15 cellular contexts compared by ENCODE assay signal in genomic region chr3:66385066-66385465, GRCh38.
DNase-seq lines count a peak whose midpoint lies in the region; ATAC-seq and TF ChIP-seq lines count a peak whose summit lies in the region.
"Had no signal": no experiment of that assay in that cellular context is flagged by ENCODE, and none has a peak within 500 bp of the region (broad histone marks: within the 10 kb centered on the region; RNA-seq: fewer than 3 reads in every experiment).

No MANE protein-coding gene starts in this region.

- no peak for DNase-seq in CD4-positive, CD25-positive, alpha-beta regulatory T cell
- no peak for DNase-seq in memory B cell (ENCODE audit: low spot score in 2 of 2)
- DNase-seq in NCI-H1092 treated with DMSO at 0.1 percent for 48 hours (lab: John Stamatoyannopoulos, UW) = no peak
- no peak for DNase-seq in SKM-1 treated with dmso at 0.1 percent for 144 hours (lab: John Stamatoyannopoulos, UW; ENCODE audit: unreplicated experiment)
- DNase-seq: ACHN; C1 segment of cervical spinal cord; CD8-positive, alpha-beta memory T cell; DMS53; GF-D8; GM23248 had no signal

- no peaks in the 10 kb centered on the region for H3K27me3 ChIP-seq in CD4-positive, CD25-positive, alpha-beta regulatory T cell (ENCODE audit: control insufficient read depth, insufficient read depth, low read length)
- no peaks in the 10 kb centered on the region for H3K27me3 ChIP-seq in OCI-LY3 (ENCODE audit: low read depth, low read length)

- peaks cover 10% of the 10 kb centered on the region for H3K4me1 ChIP-seq in CD4-positive, CD25-positive, alpha-beta regulatory T cell (ENCODE audit: control insufficient read depth, insufficient read depth, low read length, poor library complexity, severe bottlenecking)
- peaks cover 60% of the 10 kb centered on the region for H3K4me1 ChIP-seq in OCI-LY3 (ENCODE audit: low read length)
- H3K4me1 ChIP-seq: HAP-1 had no signal

- peaks cover 69% of the 10 kb centered on the region for H3K36me3 Mint-ChIP-seq in CD4-positive, CD25-positive, alpha-beta regulatory T cell
- peaks cover 40% of the 10 kb centered on the region for H3K36me3 Mint-ChIP-seq in memory B cell

- H3K79me2 ChIP-seq in OCI-LY3 (ENCODE audit: low read length) = peaks cover 13% of the 10 kb centered on the region

- ATAC-seq in CD4-positive, CD25-positive, alpha-beta regulatory T cell (ENCODE audit: low read depth in 2 of 2) = no peak
- ATAC-seq in memory B cell (ENCODE audit: low read depth) (no peak), HG03460 (IDR thresholded peaks at IDR 0.05; ENCODE audit: unreplicated experiment) (no peak)

- H3K27me3 Mint-ChIP-seq in CD4-positive, CD25-positive, alpha-beta regulatory T cell = no peaks in the 10 kb centered on the region
- H3K27me3 Mint-ChIP-seq in memory B cell = no peaks in the 10 kb centered on the region
- H3K27me3 Mint-ChIP-seq: CD8-positive, alpha-beta memory T cell; IgD-negative memory B cell had no signal

- H3K27ac ChIP-seq in CD4-positive, CD25-positive, alpha-beta regulatory T cell (ENCODE audit: insufficient read depth, low read length, poor library complexity, severe bottlenecking) = no peak overlapping the region
- H3K27ac ChIP-seq in OCI-LY3 (ENCODE audit: low read length) = peak overlapping the region; percentile 91
- peak overlapping the region; percentile 4 for H3K27ac ChIP-seq in temporal lobe (ENCODE audit: low read depth, low read length)
- H3K27ac ChIP-seq: GM23248 had no signal

- peaks cover 0 to 4% (median 0%) of the 10 kb centered on the region in 7 donors for H3K9me3 Mint-ChIP-seq in CD4-positive, CD25-positive, alpha-beta regulatory T cell
- peaks cover 3% of the 10 kb centered on the region for H3K9me3 Mint-ChIP-seq in memory B cell
- H3K9me3 Mint-ChIP-seq: IgD-negative memory B cell had no signal

- peaks cover 19 to 39% (median 33%) of the 10 kb centered on the region in 4 donors for H3K4me1 Mint-ChIP-seq in CD4-positive, CD25-positive, alpha-beta regulatory T cell
- H3K4me1 Mint-ChIP-seq in memory B cell = peaks cover 32% of the 10 kb centered on the region

- peak overlapping the region in 2 of 3 donors; percentile 26 to 62 for H3K27ac Mint-ChIP-seq in CD4-positive, CD25-positive, alpha-beta regulatory T cell
- H3K27ac Mint-ChIP-seq in memory B cell = peak overlapping the region; percentile 76

- no peak overlapping the region for H3K4me3 Mint-ChIP-seq in CD4-positive, CD25-positive, alpha-beta regulatory T cell
- no peak overlapping the region for H3K4me3 Mint-ChIP-seq in memory B cell
- H3K4me3 Mint-ChIP-seq: CD8-positive, alpha-beta memory T cell had no signal

- no peak overlapping the region for H3K4me2 ChIP-seq in OCI-LY3 (ENCODE audit: low read length)

- H2AFZ ChIP-seq in OCI-LY3 (ENCODE audit: low read depth, low read length) = no peak overlapping the region
- H2AFZ ChIP-seq: GM23248 had no signal

- H3K9ac ChIP-seq in OCI-LY3 (ENCODE audit: low read length) = no peak overlapping the region
- H3K9ac ChIP-seq: GM23248 had no signal

- no peaks in the 10 kb centered on the region for H4K20me1 ChIP-seq in OCI-LY3 (ENCODE audit: insufficient read depth, low read length)

- TF ChIP-seq CTCF in OCI-LY3 (IDR thresholded peaks at IDR 0.05; ENCODE audit: low read depth, low read length) = no peak

- peaks cover 76% of the 10 kb centered on the region for H3K36me3 ChIP-seq in CD4-positive, CD25-positive, alpha-beta regulatory T cell (ENCODE audit: control insufficient read depth, insufficient read depth, low read length)
- peaks cover 85% of the 10 kb centered on the region for H3K36me3 ChIP-seq in OCI-LY3 (replicated peaks; ENCODE audit: low read depth, low read length)

- no peak overlapping the region for H3K4me3 ChIP-seq in CD4-positive, CD25-positive, alpha-beta regulatory T cell (ENCODE audit: low read depth, low read length)
- H3K4me3 ChIP-seq in OCI-LY3 (ENCODE audit: low read length) = no peak overlapping the region
- H3K4me3 ChIP-seq: GM23248, HAP-1 had no signal

- H3K9me3 ChIP-seq in CD4-positive, CD25-positive, alpha-beta regulatory T cell (ENCODE audit: control insufficient read depth in 2 of 2, low read length in 2 of 2) = no peaks in the 10 kb centered on the region
- H3K9me3 ChIP-seq in OCI-LY3 (ENCODE audit: insufficient read depth, low read length) = peaks cover 14% of the 10 kb centered on the region; the same call in 1 of the 2 replicates
